ENCODE assay signal across 16 cellular contexts in genomic region chr13:111206148-111206547, GRCh38.
DNase-seq lines count a peak whose midpoint lies in the region; ATAC-seq and TF ChIP-seq lines count a peak whose summit lies in the region.
"Had no signal": no experiment of that assay in that cellular context is flagged by ENCODE, and none has a peak within 500 bp of the region (broad histone marks: within the 10 kb centered on the region; RNA-seq: fewer than 3 reads in every experiment).

No MANE protein-coding gene starts in this region.

- no peaks in the 10 kb centered on the region for H3F3A ChIP-seq in GM23338 (replicated peaks; ENCODE audit: low read depth)

- H3K4me1 ChIP-seq in GM23338 (ENCODE audit: insufficient read depth) (peaks cover 62% of the 10 kb centered on the region), Karpas-422 (ENCODE audit: low read length) (peaks cover 96% of the 10 kb centered on the region), gastrocnemius medialis (peaks cover 72 to 82% of the 10 kb centered on the region in 2 donors)

- in situ Hi-C loops in gastrocnemius medialis (cut with MboI; ENCODE audit: low sequenced_read_pairs in 4 of 4), result loop anchor here in 1 of 4 donors (25.0 kb wide), 1 partner anchor 294 kb away; the partner anchor contains the start of gene ANKRD10

- H3K4me2 ChIP-seq in GM23338 (no peak overlapping the region), Karpas-422 (ENCODE audit: low read depth, low read length, poor library complexity, severe bottlenecking) (no peak overlapping the region)

- no peak overlapping the region for H3K9ac ChIP-seq in Karpas-422 (ENCODE audit: low read length)

- no peaks in the 10 kb centered on the region for H3K27me3 Mint-ChIP-seq in GM23338 (ENCODE audit: insufficient read depth, low read depth, poor library complexity)
- H3K27me3 Mint-ChIP-seq in activated T-cell treated with anti-CD3 and anti-CD28 coated beads, Interleukin-2, amount 50 U/mL, for 4 hours (ENCODE audit: low read depth), result no peaks in the 10 kb centered on the region
- H3K27me3 Mint-ChIP-seq: IgD-negative memory B cell had no signal

- H2AFZ ChIP-seq in GM23338 (no peak overlapping the region), Karpas-422 (ENCODE audit: low read length) (no peak overlapping the region)

- TF ChIP-seq POLR2A in gastrocnemius medialis (IDR thresholded peaks at IDR 0.05), result no peak

- DNase-seq in GM23338 (ENCODE audit: low spot score) (peak; percentile 34), Karpas-422 (no peak), dermis blood vessel endothelial cell (peak; percentile 36), gastrocnemius medialis (no peak), 8988T (no peak), NCI-H2029 (lab: John Stamatoyannopoulos, UW) (no peak)
- no peak for DNase-seq in activated T-cell treated with anti-CD3 and anti-CD28 coated beads, Interleukin-2, amount 50 U/mL, for 4 hours
- DNase-seq: AML-193, GF-D8, HCEC 1CT, NCI-H1417 treated with DMSO at 0.1 percent for 48 hours, NCI-H187 treated with DMSO at 0.1 percent for 48 hours, NCI-H226, NCI-H524 had no signal

- H3K27me3 ChIP-seq in GM23338 (ENCODE audit: insufficient read depth) (no peaks in the 10 kb centered on the region), Karpas-422 (ENCODE audit: low read length) (no peaks in the 10 kb centered on the region), gastrocnemius medialis (no peaks in the 10 kb centered on the region)

- H3K4me3 ChIP-seq in GM23338 (no peak overlapping the region), Karpas-422 (ENCODE audit: low read length) (no peak overlapping the region), gastrocnemius medialis (no peak overlapping the region)

- H3K9me3 ChIP-seq in Karpas-422 (ENCODE audit: low read length) (no peaks in the 10 kb centered on the region), gastrocnemius medialis (no peaks in the 10 kb centered on the region)

- peaks cover 98% of the 10 kb centered on the region for H3K79me2 ChIP-seq in GM23338 (replicated peaks; ENCODE audit: insufficient read depth)
- peaks cover 96% of the 10 kb centered on the region for H3K79me2 ChIP-seq in Karpas-422 (ENCODE audit: low read length)

- H4K20me1 ChIP-seq in GM23338 (replicated peaks; ENCODE audit: insufficient read depth), result peaks cover 12% of the 10 kb centered on the region
- H4K20me1 ChIP-seq in Karpas-422 (ENCODE audit: insufficient read depth, low read depth, low read length), result peaks cover 20% of the 10 kb centered on the region; the same call in 1 of the 2 replicates

- H3K9me3 Mint-ChIP-seq in GM23338, result no peaks in the 10 kb centered on the region
- H3K9me3 Mint-ChIP-seq in activated T-cell treated with anti-CD3 and anti-CD28 coated beads, Interleukin-2, amount 50 U/mL, for 4 hours, result no peaks in the 10 kb centered on the region
- H3K9me3 Mint-ChIP-seq: IgD-negative memory B cell had no signal

- peaks cover 11% of the 10 kb centered on the region; the same call in 2 of the 3 replicates for H3K36me3 Mint-ChIP-seq in GM23338 (ENCODE audit: low read depth)
- H3K36me3 Mint-ChIP-seq in activated T-cell treated with anti-CD3 and anti-CD28 coated beads, Interleukin-2, amount 50 U/mL, for 4 hours (ENCODE audit: insufficient read depth), result peaks cover 12% of the 10 kb centered on the region

- H3K9me2 ChIP-seq in GM23338 (ENCODE audit: insufficient read depth) (no peaks in the 10 kb centered on the region), Karpas-422 (replicated peaks; ENCODE audit: insufficient read depth, low read length) (no peaks in the 10 kb centered on the region)

- H3K27ac Mint-ChIP-seq in GM23338, result no peak overlapping the region

- H3K4me3 Mint-ChIP-seq in GM23338, result no peak overlapping the region
- H3K4me3 Mint-ChIP-seq in activated T-cell treated with anti-CD3 and anti-CD28 coated beads, Interleukin-2, amount 50 U/mL, for 4 hours, result no peak overlapping the region
- H3K4me3 Mint-ChIP-seq: CD14-positive monocyte had no signal

- TF ChIP-seq CTCF in GM23338 (conservative IDR thresholded peaks at IDR 0.05; ENCODE audit: low read depth in 2 of 2) (no peak), gastrocnemius medialis (IDR thresholded peaks at IDR 0.05 in 4 of 5, conservative IDR thresholded peaks at IDR 0.05 in 1 of 5) (no peak)

- peaks cover 78% of the 10 kb centered on the region for H3K4me1 Mint-ChIP-seq in GM23338
- peaks cover 73% of the 10 kb centered on the region for H3K4me1 Mint-ChIP-seq in activated T-cell treated with anti-CD3 and anti-CD28 coated beads, Interleukin-2, amount 50 U/mL, for 4 hours (ENCODE audit: low read depth)

- ATAC-seq in GM23338, result peak; percentile 11; the same call in 2 of the 3 replicates
- ATAC-seq in gastrocnemius medialis, result no peak
- ATAC-seq in activated T-cell treated with anti-CD3 and anti-CD28 coated beads, Interleukin-2, amount 50 U/mL, for 4 hours, result no peak

- intact Hi-C loops in gastrocnemius medialis (cut with DNase I; ENCODE audit: low total_unique reads), result no loop called here

- H3K27ac ChIP-seq in GM23338 (ENCODE audit: low read depth) (no peak overlapping the region), Karpas-422 (ENCODE audit: low read length) (peak overlapping the region; percentile 67), gastrocnemius medialis (peak overlapping the region; percentile 36 to 74 (median 68))

- no peaks in the 10 kb centered on the region for H3K36me3 ChIP-seq in GM23338 (ENCODE audit: insufficient read depth)
- peaks cover 18% of the 10 kb centered on the region; the same call in 1 of the 2 replicates for H3K36me3 ChIP-seq in Karpas-422 (ENCODE audit: insufficient read depth, low read length)
- no peaks in the 10 kb centered on the region for H3K36me3 ChIP-seq in gastrocnemius medialis

TF ChIP-seq in GM23338, 12 proteins besides CTCF, POLR2A, EP300 and RAD21:
- TF ChIP-seq ZNF114 (CRISPR knock-in tag; IDR thresholded peaks at IDR 0.05) (no peak), POLR2AphosphoS5 (IDR thresholded peaks at IDR 0.05; ENCODE audit: low read depth) (no peak), ZNF331 (CRISPR knock-in tag; IDR thresholded peaks at IDR 0.05; ENCODE audit: low read depth) (no peak), EZH2 (IDR thresholded peaks at IDR 0.05; ENCODE audit: low read depth, unreplicated experiment) (no peak), REST (IDR thresholded peaks at IDR 0.05; ENCODE audit: unreplicated experiment) (peak; percentile 65)

Comparison
In these comparisons a context has a peak if more than half of its experiments do, and no peak if none do; other contexts are left out.
1. DNase-seq: peak in GM23338 (single experiment) and dermis blood vessel endothelial cell (single experiment); none in Karpas-422 (single experiment), gastrocnemius medialis (0 of 2), 8988T (single experiment), NCI-H2029 (single experiment) and activated T-cell treated with anti-CD3 and anti-CD28 coated beads, Interleukin-2, amount 50 U/mL, for 4 hours (single experiment).